ENCODE assay signal across 10 cellular contexts in the genomic region with DNA sequence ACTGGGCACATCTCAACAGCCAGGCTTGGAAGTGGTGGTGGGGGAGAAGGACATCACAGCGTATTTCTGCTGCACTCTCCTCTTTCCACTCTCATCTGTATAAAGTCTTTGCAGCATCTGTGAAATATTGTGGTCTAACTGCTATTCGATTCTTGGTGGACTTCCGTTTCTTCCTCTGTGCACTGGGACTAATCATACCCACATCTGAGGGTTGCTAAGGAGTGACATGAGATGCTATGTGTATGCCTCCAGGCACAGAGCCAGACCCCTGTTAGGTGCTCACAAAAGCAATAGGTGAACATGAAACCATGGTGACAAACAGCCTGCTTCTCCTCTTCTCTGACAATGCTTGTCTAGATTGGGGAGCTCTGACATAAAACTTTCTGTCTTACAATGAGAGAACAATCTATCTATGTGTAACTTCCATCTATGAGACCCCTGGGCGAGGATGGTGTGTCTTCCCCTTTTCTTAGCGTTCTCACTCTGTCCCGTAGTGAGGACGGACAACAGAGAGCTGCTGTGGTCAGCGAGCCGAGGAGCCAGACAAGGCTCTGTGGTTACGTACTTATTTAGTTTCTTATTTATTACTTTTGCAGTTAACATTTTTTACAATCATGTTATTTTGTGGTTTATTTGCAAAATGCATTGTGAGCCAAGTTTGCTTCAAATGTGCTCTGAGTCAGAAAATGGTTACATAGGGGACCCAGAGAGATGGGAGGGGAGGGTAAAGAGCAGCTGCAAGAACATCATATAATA.
DNase-seq lines count a peak whose midpoint lies in the region; ATAC-seq and TF ChIP-seq lines count a peak whose summit lies in the region.
"Had no signal": no experiment of that assay in that cellular context is flagged by ENCODE, and none has a peak within 500 bp of the region (broad histone marks: within the 10 kb centered on the region; RNA-seq: fewer than 3 reads in every experiment).

No MANE protein-coding gene starts in this region.

- no peak for DNase-seq in activated naive CD4-positive, alpha-beta T cell treated with anti-CD3 and anti-CD28 coated beads, Interleukin-2, amount 50 U/mL, for 72 hours (ENCODE audit: low spot score in 2 of 2)
- DNase-seq in activated naive CD4-positive, alpha-beta T cell treated with Interleukin-2 at 50 U/mL for 16 hours: no peak
- peak; percentile 2 for DNase-seq in OCI-M1 (lab: John Stamatoyannopoulos, UW)
- peak; percentile 10 for DNase-seq in hepatic stellate cell (ENCODE audit: low spot score)
- DNase-seq in omental fat pad (ENCODE audit: low spot score): no peak
- no peak for DNase-seq in NCI-H446 (lab: John Stamatoyannopoulos, UW)
- DNase-seq: activated CD4-positive, alpha-beta memory T cell treated with anti-CD3 and anti-CD28 coated beads, Interleukin-2, amount 10 ng/mL, durations not matched to agents 7 days and 5 days; stimulated activated CD4-positive, alpha-beta T cell treated with anti-CD3 and anti-CD28 coated beads, Interleukin-2, amount 100 ng/mL, for 48 hours had no signal

- H3K36me3 Mint-ChIP-seq in activated naive CD4-positive, alpha-beta T cell treated with anti-CD3 and anti-CD28 coated beads, Interleukin-2, amount 50 U/mL, for 72 hours: no peaks in the 10 kb centered on the region

- no peak overlapping the region for H3K27ac Mint-ChIP-seq in activated naive CD4-positive, alpha-beta T cell treated with anti-CD3 and anti-CD28 coated beads, Interleukin-2, amount 50 U/mL, for 72 hours
- H3K27ac Mint-ChIP-seq: activated CD4-positive, alpha-beta memory T cell treated with anti-CD3 and anti-CD28 coated beads, Interleukin-2, amount 10 ng/mL, durations not matched to agents 7 days and 5 days had no signal

- H3K9me3 Mint-ChIP-seq in activated naive CD4-positive, alpha-beta T cell treated with anti-CD3 and anti-CD28 coated beads, Interleukin-2, amount 50 U/mL, for 72 hours: no peaks in the 10 kb centered on the region

- peak; percentile 63 to 99 for ATAC-seq in activated naive CD4-positive, alpha-beta T cell treated with anti-CD3 and anti-CD28 coated beads, Interleukin-2, amount 50 U/mL, for 72 hours
- no peak for ATAC-seq in HG02852 (IDR thresholded peaks at IDR 0.05; ENCODE audit: unreplicated experiment)
- no peak for ATAC-seq in HG03469 (IDR thresholded peaks at IDR 0.05; ENCODE audit: unreplicated experiment)
- no peak for ATAC-seq in omental fat pad (ENCODE audit: low FRiP score)

- no peak for TF ChIP-seq CTCF in omental fat pad (IDR thresholded peaks at IDR 0.05)

Comparison
In these comparisons a context has a peak if more than half of its experiments do, and no peak if none do; other contexts are left out.
1. ATAC-seq: peak in activated naive CD4-positive, alpha-beta T cell treated with anti-CD3 and anti-CD28 coated beads, Interleukin-2, amount 50 U/mL, for 72 hours (2 of 2); none in HG02852 (single experiment), HG03469 (single experiment) and omental fat pad (single experiment).
2. DNase-seq: peak in OCI-M1 (single experiment) and hepatic stellate cell (single experiment); none in activated naive CD4-positive, alpha-beta T cell treated with anti-CD3 and anti-CD28 coated beads, Interleukin-2, amount 50 U/mL, for 72 hours (0 of 2), activated naive CD4-positive, alpha-beta T cell treated with Interleukin-2 at 50 U/mL for 16 hours (single experiment), omental fat pad (single experiment) and NCI-H446 (0 of 2).